ENCODE assay signal across 1 cellular context in genomic region chr19:45467456-45468158, GRCh38.
TF ChIP-seq lines count a peak whose summit lies in the region.

Gene FOSB, plus strand, starts transcription at chr19:45467996. Its CDS starts 591 bp downstream, at chr19:45468587.

TF ChIP-seq in HepG2, 621 proteins besides CTCF, POLR2A, EP300 and RAD21 (continued from another document and continues in another):
- no peak for TF ChIP-seq MLXIP (CRISPR knock-in tag; IDR thresholded peaks at IDR 0.05; ENCODE audit: borderline replicate concordance)
- 0 out of 2 replicates have a peak, but pooled peaks have one; percentile 7 for TF ChIP-seq FOXA3 (CRISPR knock-in tag; IDR thresholded peaks at IDR 0.05)
- TF ChIP-seq ZNF773 (CRISPR knock-in tag; IDR thresholded peaks at IDR 0.05; ENCODE audit: borderline replicate concordance), result no peak
- no peak for TF ChIP-seq HOXA9 (CRISPR knock-in tag; IDR thresholded peaks at IDR 0.05; ENCODE audit: borderline replicate concordance)
- TF ChIP-seq ARNT2 (CRISPR knock-in tag; IDR thresholded peaks at IDR 0.05; ENCODE audit: low read depth), result no peak
- TF ChIP-seq RELA (CRISPR knock-in tag; IDR thresholded peaks at IDR 0.05), result no peak
- TF ChIP-seq PHF21A (CRISPR knock-in tag; IDR thresholded peaks at IDR 0.05), result peak; percentile 45; the same call in 1 of the 2 replicates
- no peak for TF ChIP-seq FOXM1 (CRISPR knock-in tag; IDR thresholded peaks at IDR 0.05)
- TF ChIP-seq HIC2 (CRISPR knock-in tag; IDR thresholded peaks at IDR 0.05; ENCODE audit: low read depth), result no peak
- TF ChIP-seq NFKB2 (CRISPR knock-in tag; IDR thresholded peaks at IDR 0.05; ENCODE audit: borderline replicate concordance), result peak; percentile 37; the same call in 1 of the 2 replicates
- TF ChIP-seq ZBTB38 (CRISPR knock-in tag; IDR thresholded peaks at IDR 0.05), result peak; percentile 28; the same call in 1 of the 2 replicates
- no peak for TF ChIP-seq ZNF224 (CRISPR knock-in tag; IDR thresholded peaks at IDR 0.05)
- no peak for TF ChIP-seq TBP (CRISPR knock-in tag; IDR thresholded peaks at IDR 0.05)
- peak; percentile 93 for TF ChIP-seq ZBTB14 (CRISPR knock-in tag; IDR thresholded peaks at IDR 0.05)
- TF ChIP-seq ZGPAT (CRISPR knock-in tag; IDR thresholded peaks at IDR 0.05), result peak; percentile 58; the same call in 1 of the 2 replicates
- TF ChIP-seq CENPBD1 (CRISPR knock-in tag; IDR thresholded peaks at IDR 0.05; ENCODE audit: borderline replicate concordance, low read depth), result no peak
- TF ChIP-seq ZHX2 (IDR thresholded peaks at IDR 0.05; ENCODE audit: low read depth), result peak; percentile 42; the same call in 1 of the 2 replicates
- no peak for TF ChIP-seq ZHX2 (CRISPR knock-in tag; IDR thresholded peaks at IDR 0.05; ENCODE audit: borderline replicate concordance)
- peak; percentile 21 for TF ChIP-seq RBM39 (IDR thresholded peaks at IDR 0.05; ENCODE audit: low read depth, low read length, poor library complexity, severe bottlenecking)
- TF ChIP-seq TAF15 (IDR thresholded peaks at IDR 0.05; ENCODE audit: low read depth, low read length, poor library complexity, severe bottlenecking), result peak; percentile 30
- TF ChIP-seq CCDC6 (CRISPR knock-in tag; IDR thresholded peaks at IDR 0.05), result 0 out of 2 replicates have a peak, but pooled peaks have one; percentile 33
- TF ChIP-seq TCF12 (IDR thresholded peaks at IDR 0.05), result no peak
- peak; percentile 59; the same call in 1 of the 2 replicates for TF ChIP-seq TCF12 (CRISPR knock-in tag; IDR thresholded peaks at IDR 0.05)
- TF ChIP-seq SKI (IDR thresholded peaks at IDR 0.05; ENCODE audit: partially characterized antibody), result peak; percentile 26
- TF ChIP-seq ZFP91 (CRISPR knock-in tag; IDR thresholded peaks at IDR 0.05; ENCODE audit: borderline replicate concordance), result peak; percentile 31; the same call in 1 of the 2 replicates
- no peak for TF ChIP-seq ZNF367 (CRISPR knock-in tag; IDR thresholded peaks at IDR 0.05; ENCODE audit: borderline replicate concordance)
- TF ChIP-seq SIN3A (IDR thresholded peaks at IDR 0.05; ENCODE audit: borderline replicate concordance, low read depth, low read length), result peak; percentile 72; the same call in 1 of the 2 replicates
- TF ChIP-seq ZNF7 (CRISPR knock-in tag; IDR thresholded peaks at IDR 0.05), result no peak
- TF ChIP-seq GMEB2 (CRISPR knock-in tag; IDR thresholded peaks at IDR 0.05; ENCODE audit: low read depth), result no peak
- 0 out of 2 replicates have a peak, but pooled peaks have one; percentile 46 for TF ChIP-seq ZMYM3 (CRISPR knock-in tag; IDR thresholded peaks at IDR 0.05)
- 0 out of 2 replicates have a peak, but pooled peaks have one; percentile 31 for TF ChIP-seq TRAFD1 (CRISPR knock-in tag; IDR thresholded peaks at IDR 0.05; ENCODE audit: borderline replicate concordance)
- peak; percentile 29; the same call in 1 of the 2 replicates for TF ChIP-seq RFX1 (IDR thresholded peaks at IDR 0.05)
- no peak for TF ChIP-seq ZFP36 (IDR thresholded peaks at IDR 0.05; ENCODE audit: borderline replicate concordance, low read depth, low read length, partially characterized antibody)
- no peak for TF ChIP-seq NONO (IDR thresholded peaks at IDR 0.05)
- no peak for TF ChIP-seq NONO (CRISPR knock-in tag; conservative IDR thresholded peaks at IDR 0.05)
- TF ChIP-seq THAP8 (CRISPR knock-in tag; IDR thresholded peaks at IDR 0.05; ENCODE audit: borderline replicate concordance), result no peak
- no peak for TF ChIP-seq TARDBP (CRISPR knock-in tag; IDR thresholded peaks at IDR 0.05)
